In genomic region chr19:50893047-50893737, GRCh38 we compare ENCODE assay signal across 21 cellular contexts. TPM values are rescaled to one million over a fixed set of nuclear protein-coding genes. Genes with fewer than 3 reads are reported as not detected.
DNase-seq lines count a peak whose midpoint lies in the region; ATAC-seq and TF ChIP-seq lines count a peak whose summit lies in the region.
"Had no signal": no experiment of that assay in that cellular context is flagged by ENCODE, and none has a peak within 500 bp of the region (broad histone marks: within the 10 kb centered on the region; RNA-seq: fewer than 3 reads in every experiment).

No MANE protein-coding gene starts in this region.

- peaks cover 14% of the 10 kb centered on the region for H3K27me3 ChIP-seq in OCI-LY3 (ENCODE audit: low read depth, low read length)
- H3K27me3 ChIP-seq: hepatocyte had no signal

- H3K9me3 ChIP-seq in OCI-LY3 (ENCODE audit: insufficient read depth, low read length) = peaks cover 6% of the 10 kb centered on the region; the same call in 1 of the 2 replicates
- H3K9me3 ChIP-seq: esophagus squamous epithelium had no signal

- H2AFZ ChIP-seq in OCI-LY3 (ENCODE audit: low read depth, low read length) = no peak overlapping the region
- H2AFZ ChIP-seq: hepatocyte had no signal

- no peaks in the 10 kb centered on the region for H3K79me2 ChIP-seq in OCI-LY3 (ENCODE audit: low read length)
- H3K79me2 ChIP-seq: hepatocyte had no signal

- H3K4me1 ChIP-seq in OCI-LY3 (ENCODE audit: low read length) = peaks cover 38% of the 10 kb centered on the region

- no peak overlapping the region for H3K4me3 ChIP-seq in OCI-LY3 (ENCODE audit: low read length)
- no peak overlapping the region for H3K4me3 ChIP-seq in fibroblast of mammary gland (ENCODE audit: control insufficient read depth, low read depth, low read length)
- H3K4me3 ChIP-seq: coronary artery, esophagus squamous epithelium, hepatocyte had no signal

- peaks cover 2% of the 10 kb centered on the region for H3K36me3 Mint-ChIP-seq in activated naive CD8-positive, alpha-beta T cell treated with anti-CD3 and anti-CD28 coated beads for 36 hours

- no peak overlapping the region for H3K27ac Mint-ChIP-seq in activated naive CD8-positive, alpha-beta T cell treated with anti-CD3 and anti-CD28 coated beads for 36 hours
- H3K27ac Mint-ChIP-seq: T-helper 1 cell treated with Interleukin-12 subunit alpha and Interleukin-12 subunit beta and Interleukin-4 antibody, amounts not matched to agents 30 μg/mL and 1 μg/mL, for 36 hours had no signal

- H3K4me3 Mint-ChIP-seq in activated naive CD8-positive, alpha-beta T cell treated with anti-CD3 and anti-CD28 coated beads for 36 hours = no peak overlapping the region
- H3K4me3 Mint-ChIP-seq: activated T-cell treated with anti-CD3 and anti-CD28 coated beads, Interleukin-2, amount 50 U/mL, for 4 hours; T-helper 1 cell treated with Interleukin-12 subunit alpha and Interleukin-12 subunit beta and Interleukin-4 antibody, amounts not matched to agents 30 μg/mL and 1 μg/mL, for 36 hours had no signal

- DNase-seq in NCI-H146 (lab: John Stamatoyannopoulos, UW) = peak; percentile 54
- no peak for DNase-seq in NCI-H146 treated with DMSO at 0.1 percent for 48 hours (lab: John Stamatoyannopoulos, UW; ENCODE audit: unreplicated experiment)
- peak; percentile 5 for DNase-seq in fibroblast of mammary gland (ENCODE audit: low read depth)
- DNase-seq in caudate nucleus (lab: John Stamatoyannopoulos, UW) = no peak
- no peak for DNase-seq in activated naive CD8-positive, alpha-beta T cell treated with anti-CD3 and anti-CD28 coated beads for 36 hours
- DNase-seq: ACHN; activated T-cell treated with anti-CD3 and anti-CD28 coated beads, Interleukin-2, amount 50 U/mL, for 4 hours; esophagus squamous epithelium; NCI-H2171 treated with DMSO at 0.1 percent for 48 hours; posterior cingulate gyrus; stimulated activated CD4-positive, alpha-beta T cell treated with anti-CD3 and anti-CD28 coated beads, Interleukin-12 subunit alpha, Interleukin-12 subunit beta, amount 100 ng/mL, for 4 hours had no signal

- peaks cover 5% of the 10 kb centered on the region for H3K9me3 Mint-ChIP-seq in activated naive CD8-positive, alpha-beta T cell treated with anti-CD3 and anti-CD28 coated beads for 36 hours
- H3K9me3 Mint-ChIP-seq: activated T-cell treated with anti-CD3 and anti-CD28 coated beads, Interleukin-2, amount 50 U/mL, for 4 hours had no signal

- H3K36me3 ChIP-seq in OCI-LY3 (replicated peaks; ENCODE audit: low read depth, low read length) = no peaks in the 10 kb centered on the region
- H3K36me3 ChIP-seq: esophagus squamous epithelium had no signal

- peaks cover 5% of the 10 kb centered on the region for H3K4me1 Mint-ChIP-seq in activated naive CD8-positive, alpha-beta T cell treated with anti-CD3 and anti-CD28 coated beads for 36 hours

- H3K27me3 Mint-ChIP-seq in activated naive CD8-positive, alpha-beta T cell treated with anti-CD3 and anti-CD28 coated beads for 36 hours = peaks cover 31% of the 10 kb centered on the region

- H4K20me1 ChIP-seq in OCI-LY3 (ENCODE audit: insufficient read depth, low read length) = no peaks in the 10 kb centered on the region

- no peak overlapping the region for H3K4me2 ChIP-seq in OCI-LY3 (ENCODE audit: low read length)
- H3K4me2 ChIP-seq: hepatocyte had no signal

- TF ChIP-seq CTCF in GM12873 (IDR thresholded peaks at IDR 0.05; ENCODE audit: insufficient read depth, low read depth, low read length, missing control alignments) (peak; percentile 31), OCI-LY3 (IDR thresholded peaks at IDR 0.05; ENCODE audit: low read depth, low read length) (peak; percentile 50), fibroblast of mammary gland (conservative IDR thresholded peaks at IDR 0.05; ENCODE audit: control insufficient read depth, insufficient read depth, low read depth, low read length) (no peak)

- H3K27ac ChIP-seq in OCI-LY3 (ENCODE audit: low read length) = no peak overlapping the region
- H3K27ac ChIP-seq in caudate nucleus (ENCODE audit: low read depth, low read length) = no peak overlapping the region
- H3K27ac ChIP-seq: coronary artery, esophagus squamous epithelium, hepatocyte, HL-60 had no signal

- ATAC-seq in GM18858 (IDR thresholded peaks at IDR 0.05; ENCODE audit: unreplicated experiment) = no peak
- ATAC-seq: activated T-cell treated with anti-CD3 and anti-CD28 coated beads, Interleukin-2, amount 50 U/mL, for 4 hours; left lobe of liver had no signal

- no peak overlapping the region for H3K9ac ChIP-seq in OCI-LY3 (ENCODE audit: low read length)

RNA-seq across cellular contexts. Expression of gene KLK4, which starts 18.0 kb away (rescaled TPM):
- total RNA-seq in activated naive CD8-positive, alpha-beta T cell treated with anti-CD3 and anti-CD28 coated beads for 36 hours = not detected
- total RNA-seq: activated T-cell treated with anti-CD3 and anti-CD28 coated beads, Interleukin-2, amount 50 U/mL, for 4 hours; esophagus squamous epithelium; H4; hepatocyte; left lobe of liver; myocyte had no signal

RNA-seq across cellular contexts. Expression of gene KLK2, which starts 20.0 kb away (rescaled TPM):
- total RNA-seq in activated naive CD8-positive, alpha-beta T cell treated with anti-CD3 and anti-CD28 coated beads for 36 hours = under 1 TPM; 0.38 to 0.45 TPM
- total RNA-seq: activated T-cell treated with anti-CD3 and anti-CD28 coated beads, Interleukin-2, amount 50 U/mL, for 4 hours; esophagus squamous epithelium; H4; hepatocyte; left lobe of liver; myocyte had no signal

RNA-seq across cellular contexts. Expression of gene KLK3, which starts 38.5 kb away (rescaled TPM):
- not detected for total RNA-seq in activated naive CD8-positive, alpha-beta T cell treated with anti-CD3 and anti-CD28 coated beads for 36 hours
- total RNA-seq: activated T-cell treated with anti-CD3 and anti-CD28 coated beads, Interleukin-2, amount 50 U/mL, for 4 hours; esophagus squamous epithelium; H4; hepatocyte; left lobe of liver; myocyte had no signal

RNA-seq across cellular contexts. Expression of gene KLK5, which starts 59.6 kb away (rescaled TPM):
- total RNA-seq in activated naive CD8-positive, alpha-beta T cell treated with anti-CD3 and anti-CD28 coated beads for 36 hours = not detected
- total RNA-seq: activated T-cell treated with anti-CD3 and anti-CD28 coated beads, Interleukin-2, amount 50 U/mL, for 4 hours; H4; hepatocyte; left lobe of liver; myocyte had no signal

RNA-seq across cellular contexts. Expression of gene KLK15, which starts 59.8 kb away (rescaled TPM):
- total RNA-seq in activated naive CD8-positive, alpha-beta T cell treated with anti-CD3 and anti-CD28 coated beads for 36 hours = not detected
- total RNA-seq: activated T-cell treated with anti-CD3 and anti-CD28 coated beads, Interleukin-2, amount 50 U/mL, for 4 hours; esophagus squamous epithelium; H4; hepatocyte; left lobe of liver; myocyte had no signal

Comparison
In these comparisons a context has a peak if more than half of its experiments do, and no peak if none do; other contexts are left out.
1. DNase-seq: peak in NCI-H146 (single experiment) and fibroblast of mammary gland (single experiment); none in NCI-H146 treated with DMSO at 0.1 percent for 48 hours (single experiment), caudate nucleus (0 of 61) and activated naive CD8-positive, alpha-beta T cell treated with anti-CD3 and anti-CD28 coated beads for 36 hours (single experiment).